In genomic region chr5:148912714-148913398, GRCh38 we compare ENCODE assay signal across 10 cellular contexts.
A peak's percentile ranks its signal among the peaks of the same experiment; 100 is the strongest.
DNase-seq lines count a peak whose midpoint lies in the region; ATAC-seq and TF ChIP-seq lines count a peak whose summit lies in the region.
"Had no signal": no experiment of that assay in that cellular context is flagged by ENCODE, and none has a peak within 500 bp of the region (broad histone marks: within the 10 kb centered on the region; RNA-seq: fewer than 3 reads in every experiment).

No MANE protein-coding gene starts in this region.

- no peak for ATAC-seq in GM19035 (IDR thresholded peaks at IDR 0.05; ENCODE audit: unreplicated experiment)

- no peaks in the 10 kb centered on the region for H3K36me3 Mint-ChIP-seq in HFFc6 (ENCODE audit: low read depth)

- H3K79me2 ChIP-seq in hepatocyte (no peaks in the 10 kb centered on the region), smooth muscle cell (ENCODE audit: low read depth) (no peaks in the 10 kb centered on the region)

- H3K9me3 ChIP-seq in hepatocyte (ENCODE audit: low read depth) (no peaks in the 10 kb centered on the region), smooth muscle cell (replicated peaks; ENCODE audit: low read depth) (no peaks in the 10 kb centered on the region)
- H3K9me3 ChIP-seq: heart right ventricle had no signal

- H3K4me1 ChIP-seq in hepatocyte (ENCODE audit: insufficient read depth) (peaks cover 6% of the 10 kb centered on the region), smooth muscle cell (ENCODE audit: low read depth) (peaks cover 15% of the 10 kb centered on the region)

- H3F3A ChIP-seq in smooth muscle cell (ENCODE audit: low read depth) = peaks cover 7% of the 10 kb centered on the region

- H3K9me2 ChIP-seq in hepatocyte (replicated peaks; ENCODE audit: insufficient read depth) = no peaks in the 10 kb centered on the region

- H3K27ac ChIP-seq in VCaP = peak overlapping the region; percentile 32; the same call in 1 of the 2 replicates
- no peak overlapping the region for H3K27ac ChIP-seq in hepatocyte
- peak overlapping the region; percentile 76 for H3K27ac ChIP-seq in smooth muscle cell (ENCODE audit: low read depth)

- no peak overlapping the region for H3K4me2 ChIP-seq in hepatocyte
- H3K4me2 ChIP-seq in smooth muscle cell = peak overlapping the region; percentile 54

- H3K27me3 ChIP-seq in hepatocyte = no peaks in the 10 kb centered on the region
- H3K27me3 ChIP-seq in smooth muscle cell (ENCODE audit: low read depth) = peaks cover 4% of the 10 kb centered on the region
- H3K27me3 ChIP-seq: heart right ventricle had no signal

- H3K9me3 Mint-ChIP-seq in HFFc6 = no peaks in the 10 kb centered on the region

- no peak overlapping the region for H2AFZ ChIP-seq in hepatocyte
- H2AFZ ChIP-seq in smooth muscle cell (ENCODE audit: low read depth) = no peak overlapping the region

- H3K4me1 Mint-ChIP-seq in HFFc6 (ENCODE audit: low read depth) = peaks cover 93% of the 10 kb centered on the region

- 36% methylated on average over 9 of the region's 9 CpGs for WGBS in hepatocyte (ENCODE audit: low lambda C conversion rate, missing lambda C conversion rate)
- 3% methylated on average over 9 of the region's 9 CpGs for WGBS in smooth muscle cell (ENCODE audit: low lambda C conversion rate)

- H3K9ac ChIP-seq in smooth muscle cell (ENCODE audit: low read depth) = peak overlapping the region; percentile 16

- TF ChIP-seq CTCF in HFFc6 (IDR thresholded peaks at IDR 0.05) = peak; percentile 58; the same call in 1 of the 2 replicates
- peak; percentile 71 for TF ChIP-seq CTCF in VCaP (conservative IDR thresholded peaks at IDR 0.05)
- TF ChIP-seq CTCF in hepatocyte (IDR thresholded peaks at IDR 0.05; ENCODE audit: poor library complexity) = peak; percentile 41
- TF ChIP-seq CTCF in smooth muscle cell (IDR thresholded peaks at IDR 0.05; ENCODE audit: borderline replicate concordance, insufficient read depth, poor library complexity, severe bottlenecking) = peak; percentile 11

- H3K36me3 ChIP-seq in hepatocyte (replicated peaks; ENCODE audit: insufficient read depth, low read depth) = no peaks in the 10 kb centered on the region
- no peaks in the 10 kb centered on the region for H3K36me3 ChIP-seq in smooth muscle cell (ENCODE audit: low read depth)
- H3K36me3 ChIP-seq: heart right ventricle had no signal

- DNase-seq in HFFc6 (peak; percentile 99), hepatocyte (ENCODE audit: low spot score) (peak; percentile 56), smooth muscle cell (lab: John Stamatoyannopoulos, UW; ENCODE audit: unreplicated experiment) (no peak), NCI-H146 (lab: John Stamatoyannopoulos, UW) (no peak)
- DNase-seq in activated naive CD4-positive, alpha-beta T cell treated with Interleukin-2 at 50 U/mL for 16 hours = no peak
- no peak for DNase-seq in activated T-cell treated with anti-CD3 and anti-CD28 coated beads, Interleukin-2, amount 50 U/mL, for 1 hour
- DNase-seq: heart right ventricle; stimulated activated naive CD4-positive, alpha-beta T cell treated with Interleukin-2 at 50 U/mL for 16 hours had no signal

- H3K4me3 ChIP-seq in hepatocyte = no peak overlapping the region
- H3K4me3 ChIP-seq in smooth muscle cell = no peak overlapping the region
- H3K4me3 ChIP-seq: heart right ventricle had no signal

- no peaks in the 10 kb centered on the region for H4K20me1 ChIP-seq in hepatocyte (ENCODE audit: insufficient read depth, poor library complexity, severe bottlenecking)
- H4K20me1 ChIP-seq in smooth muscle cell (ENCODE audit: low read depth) = no peaks in the 10 kb centered on the region

- peak overlapping the region; percentile 94 for H3K27ac Mint-ChIP-seq in HFFc6

- H3K27me3 Mint-ChIP-seq in HFFc6 (ENCODE audit: insufficient read depth) = no peaks in the 10 kb centered on the region

- H3K4me3 Mint-ChIP-seq in HFFc6 = peak overlapping the region; percentile 82

Comparison
In these comparisons a context has a peak if more than half of its experiments do, and no peak if none do; other contexts are left out.
1. DNase-seq: peak in HFFc6 (single experiment) and hepatocyte (single experiment); none in smooth muscle cell (single experiment), NCI-H146 (single experiment), activated naive CD4-positive, alpha-beta T cell treated with Interleukin-2 at 50 U/mL for 16 hours (single experiment) and activated T-cell treated with anti-CD3 and anti-CD28 coated beads, Interleukin-2, amount 50 U/mL, for 1 hour (single experiment).
2. CTCF ChIP-seq: peak in every context shown above with its lines; median percentile 71 in VCaP; 58 in HFFc6; 41 in hepatocyte; 11 in smooth muscle cell.